15 cellular contexts compared by ENCODE assay signal in the genomic region with DNA sequence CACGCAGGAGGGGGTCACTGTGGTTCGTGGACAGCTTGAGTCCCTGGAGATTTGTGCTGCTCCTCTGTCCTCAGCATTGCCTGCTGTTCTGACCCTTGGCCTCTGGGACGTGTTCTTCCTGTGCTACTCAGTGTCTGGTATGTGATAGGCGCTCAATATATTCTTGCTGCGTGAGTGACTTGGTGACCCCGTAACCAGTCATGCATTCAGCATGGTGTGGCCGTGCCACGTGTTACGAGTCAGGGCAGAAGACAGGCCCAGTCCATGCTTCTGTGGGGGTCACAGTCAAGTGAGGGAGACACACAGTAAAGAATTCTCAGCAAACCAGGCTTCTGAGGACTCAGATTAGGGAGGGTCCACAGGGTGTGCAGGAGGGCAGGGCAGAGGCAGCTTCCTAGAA. TPM values are rescaled to one million over a fixed set of nuclear protein-coding genes. Genes with fewer than 3 reads are reported as not detected.
DNase-seq lines count a peak whose midpoint lies in the region; ATAC-seq and TF ChIP-seq lines count a peak whose summit lies in the region.
"Had no signal": no experiment of that assay in that cellular context is flagged by ENCODE, and none has a peak within 500 bp of the region (broad histone marks: within the 10 kb centered on the region; RNA-seq: fewer than 3 reads in every experiment).

No MANE protein-coding gene starts in this region.

- no peak overlapping the region for H3K4me3 Mint-ChIP-seq in activated T-cell treated with anti-CD3 and anti-CD28 coated beads, Interleukin-2, amount 50 U/mL, for 24 hours
- H3K4me3 Mint-ChIP-seq in activated T-cell treated with anti-CD3 and anti-CD28 coated beads, Interleukin-2, amount 50 U/mL, for 72 hours, result no peak overlapping the region
- H3K4me3 Mint-ChIP-seq in glutamatergic neuron (ENCODE audit: unreplicated experiment), result peak overlapping the region; percentile 76
- H3K4me3 Mint-ChIP-seq: T-cell had no signal

- H3K4me1 Mint-ChIP-seq in activated T-cell treated with anti-CD3 and anti-CD28 coated beads, Interleukin-2, amount 50 U/mL, for 24 hours (ENCODE audit: low read depth), result peaks cover 75% of the 10 kb centered on the region
- peaks cover 66% of the 10 kb centered on the region for H3K4me1 Mint-ChIP-seq in activated T-cell treated with anti-CD3 and anti-CD28 coated beads, Interleukin-2, amount 50 U/mL, for 72 hours (ENCODE audit: low read depth)
- peaks cover 67% of the 10 kb centered on the region for H3K4me1 Mint-ChIP-seq in glutamatergic neuron (ENCODE audit: low read depth, unreplicated experiment)

- H3K36me3 ChIP-seq in stomach smooth muscle (ENCODE audit: control insufficient read depth in 2 of 2, insufficient read depth in 2 of 2, low read length in 2 of 2), result no peaks in the 10 kb centered on the region
- H3K36me3 ChIP-seq: thoracic aorta had no signal

- DNase-seq in activated T-cell treated with anti-CD3 and anti-CD28 coated beads, Interleukin-2, amount 50 U/mL, for 24 hours, result no peak
- DNase-seq in activated T-cell treated with anti-CD3 and anti-CD28 coated beads, Interleukin-2, amount 50 U/mL, for 72 hours, result no peak
- DNase-seq in glutamatergic neuron (no peak), mesenteric fat pad (ENCODE audit: low spot score) (no peak), GF-D8 (lab: John Stamatoyannopoulos, UW) (no peak)
- DNase-seq: central memory CD4-positive, alpha-beta T cell; H7; hypothalamus; naive B cell; NCI-H1048; NCI-H82; T-cell had no signal

- ATAC-seq in activated T-cell treated with anti-CD3 and anti-CD28 coated beads, Interleukin-2, amount 50 U/mL, for 72 hours (replicated peaks in 1 of 2), result no peak
- ATAC-seq: T-cell had no signal

- H3K9ac ChIP-seq in stomach smooth muscle (ENCODE audit: low read length in 2 of 2), result peak overlapping the region in 1 of 2 donors; percentile 36

- no peaks in the 10 kb centered on the region for H3K27me3 ChIP-seq in stomach smooth muscle (ENCODE audit: control insufficient read depth in 1 of 2, insufficient read depth in 2 of 2, low read length in 2 of 2)

- H3K9me3 ChIP-seq in stomach smooth muscle (ENCODE audit: control insufficient read depth in 2 of 2, low read length in 2 of 2), result no peaks in the 10 kb centered on the region
- H3K9me3 ChIP-seq: thoracic aorta had no signal

- H3K36me3 Mint-ChIP-seq in activated T-cell treated with anti-CD3 and anti-CD28 coated beads, Interleukin-2, amount 50 U/mL, for 24 hours (ENCODE audit: low read depth), result peaks cover 21% of the 10 kb centered on the region
- no peaks in the 10 kb centered on the region for H3K36me3 Mint-ChIP-seq in activated T-cell treated with anti-CD3 and anti-CD28 coated beads, Interleukin-2, amount 50 U/mL, for 72 hours (ENCODE audit: insufficient read depth in 2 of 2)
- no peaks in the 10 kb centered on the region for H3K36me3 Mint-ChIP-seq in glutamatergic neuron (ENCODE audit: unreplicated experiment)
- H3K36me3 Mint-ChIP-seq: naive B cell, T-cell had no signal

- peaks cover 65% of the 10 kb centered on the region for H3K4me1 ChIP-seq in stomach smooth muscle (ENCODE audit: control insufficient read depth, insufficient read depth, low read length)

- H3K27ac Mint-ChIP-seq in activated T-cell treated with anti-CD3 and anti-CD28 coated beads, Interleukin-2, amount 50 U/mL, for 24 hours, result peak overlapping the region; percentile 20
- no peak overlapping the region for H3K27ac Mint-ChIP-seq in activated T-cell treated with anti-CD3 and anti-CD28 coated beads, Interleukin-2, amount 50 U/mL, for 72 hours
- peak overlapping the region; percentile 65 for H3K27ac Mint-ChIP-seq in glutamatergic neuron (ENCODE audit: unreplicated experiment)

- no peaks in the 10 kb centered on the region for H3K9me3 Mint-ChIP-seq in activated T-cell treated with anti-CD3 and anti-CD28 coated beads, Interleukin-2, amount 50 U/mL, for 24 hours
- H3K9me3 Mint-ChIP-seq in activated T-cell treated with anti-CD3 and anti-CD28 coated beads, Interleukin-2, amount 50 U/mL, for 72 hours, result no peaks in the 10 kb centered on the region
- H3K9me3 Mint-ChIP-seq in glutamatergic neuron (ENCODE audit: unreplicated experiment), result peaks cover 18% of the 10 kb centered on the region
- H3K9me3 Mint-ChIP-seq: naive B cell, T-cell had no signal

- H3K4me3 ChIP-seq in stomach smooth muscle (ENCODE audit: low read length in 2 of 2), result no peak overlapping the region
- H3K4me3 ChIP-seq: thoracic aorta had no signal

- no peaks in the 10 kb centered on the region for H3K27me3 Mint-ChIP-seq in activated T-cell treated with anti-CD3 and anti-CD28 coated beads, Interleukin-2, amount 50 U/mL, for 24 hours
- H3K27me3 Mint-ChIP-seq in activated T-cell treated with anti-CD3 and anti-CD28 coated beads, Interleukin-2, amount 50 U/mL, for 72 hours (ENCODE audit: low read depth), result no peaks in the 10 kb centered on the region
- peaks cover 16% of the 10 kb centered on the region for H3K27me3 Mint-ChIP-seq in glutamatergic neuron (ENCODE audit: unreplicated experiment)
- H3K27me3 Mint-ChIP-seq: naive B cell, T-cell had no signal

- peak overlapping the region; percentile 70 for H3K27ac ChIP-seq in stomach smooth muscle (ENCODE audit: low read length)
- H3K27ac ChIP-seq: 22Rv1, thoracic aorta had no signal

- no peak for TF ChIP-seq CTCF in glutamatergic neuron (IDR thresholded peaks at IDR 0.05; ENCODE audit: partially characterized antibody, unreplicated experiment)

RNA-seq across cellular contexts. Expression of a gene that starts 7.8 kb away (rescaled TPM):
- total RNA-seq in activated T-cell treated with anti-CD3 and anti-CD28 coated beads, Interleukin-2, amount 50 U/mL, for 72 hours, result 10 to 100 TPM; 11.8 to 17.3 TPM
- total RNA-seq in glutamatergic neuron (ENCODE audit: unreplicated experiment) (49.5 TPM), mesenteric fat pad (22.0 TPM)

RNA-seq across cellular contexts. Expression of a gene that starts 21.7 kb away (rescaled TPM):
- 10 to 100 TPM; 26.4 to 28.1 TPM for total RNA-seq in activated T-cell treated with anti-CD3 and anti-CD28 coated beads, Interleukin-2, amount 50 U/mL, for 72 hours
- total RNA-seq in glutamatergic neuron (ENCODE audit: unreplicated experiment), result 49.1 TPM
- 18.3 TPM for total RNA-seq in mesenteric fat pad

RNA-seq across cellular contexts. Expression of a gene that starts 24.5 kb away (rescaled TPM):
- 1 to 10 TPM; 5.1 to 5.2 TPM for total RNA-seq in activated T-cell treated with anti-CD3 and anti-CD28 coated beads, Interleukin-2, amount 50 U/mL, for 72 hours
- total RNA-seq in glutamatergic neuron (ENCODE audit: unreplicated experiment), result 6.3 TPM
- 0.61 TPM for total RNA-seq in mesenteric fat pad

RNA-seq across cellular contexts. Expression of a gene that starts 60.0 kb away (rescaled TPM):
- total RNA-seq in activated T-cell treated with anti-CD3 and anti-CD28 coated beads, Interleukin-2, amount 50 U/mL, for 72 hours, result under 1 TPM; 0.70 to 0.72 TPM
- total RNA-seq in glutamatergic neuron (ENCODE audit: unreplicated experiment) (1.2 TPM), mesenteric fat pad (not detected)
